ENCODE assay signal across 17 cellular contexts in the genomic region with DNA sequence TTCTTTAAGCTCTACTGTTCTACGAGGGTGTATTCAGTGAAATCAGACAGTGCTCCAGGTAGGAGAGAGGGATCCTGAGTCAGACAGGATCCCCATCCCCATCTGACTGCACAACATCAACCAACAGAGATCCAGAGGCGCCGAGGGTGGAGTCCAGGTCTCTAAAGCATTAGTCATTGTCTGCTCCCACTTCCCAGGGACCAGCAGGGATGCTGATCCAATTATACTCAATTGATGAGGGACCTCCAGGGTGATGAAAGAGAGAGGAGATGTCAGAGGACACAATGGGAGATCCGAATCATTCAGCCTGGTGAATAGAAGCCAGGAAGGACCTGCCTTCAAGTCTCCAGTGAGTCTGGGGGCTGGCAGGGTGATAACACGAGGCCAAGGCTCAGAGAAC.
"Had no signal": no experiment of that assay in that cellular context is flagged by ENCODE, and none has a peak within 500 bp of the region (broad histone marks: within the 10 kb centered on the region; RNA-seq: fewer than 3 reads in every experiment).

No MANE protein-coding gene starts in this region.

- DNase-seq: activated CD4-positive, alpha-beta T cell treated with anti-CD3 and anti-CD28 coated beads for 1 hour; activated CD4-positive, alpha-beta T cell treated with anti-CD3 and anti-CD28 coated beads, Interleukin-2, amount 50 U/mL, for 1 hour; activated CD8-positive, alpha-beta T cell treated with anti-CD3 and anti-CD28 coated beads, Interleukin-2, amount 10 ng/mL, durations not matched to agents 7 days and 5 days; activated gamma-delta T cell; activated naive CD4-positive, alpha-beta T cell treated with anti-CD3 and anti-CD28 coated beads, Interleukin-2, amount 50 U/mL, for 16 hours; activated naive CD8-positive, alpha-beta T cell treated with anti-CD3 and anti-CD28 coated beads, Interleukin-2, amount 50 U/mL, for 24 hours; body of pancreas; effector CD4-positive, alpha-beta T cell; foreskin keratinocyte; kidney; lower lobe of right lung; naive thymus-derived CD4-positive, alpha-beta T cell; stimulated activated CD4-positive, alpha-beta T cell treated with anti-CD3 and anti-CD28 coated beads, Interleukin-4, amount 100 ng/mL, for 1 hour; stimulated activated naive CD4-positive, alpha-beta T cell treated with Interleukin-2 at 50 U/mL for 16 hours; WERI-Rb-1 had no signal

- H3K36me3 ChIP-seq: lower lobe of right lung, prostate gland, upper lobe of right lung, WERI-Rb-1 had no signal

- H3K4me1 ChIP-seq: body of pancreas, foreskin keratinocyte, lower lobe of right lung, prostate gland, upper lobe of right lung had no signal

- H3K27ac ChIP-seq: body of pancreas, foreskin keratinocyte, lower lobe of right lung, prostate gland, upper lobe of right lung, WERI-Rb-1 had no signal

- H3K4me3 ChIP-seq: body of pancreas, lower lobe of right lung, prostate gland, upper lobe of right lung had no signal

- H3K27me3 ChIP-seq: body of pancreas, foreskin keratinocyte, upper lobe of right lung had no signal
